ENCODE assay signal across 31 cellular contexts in the genomic region with DNA sequence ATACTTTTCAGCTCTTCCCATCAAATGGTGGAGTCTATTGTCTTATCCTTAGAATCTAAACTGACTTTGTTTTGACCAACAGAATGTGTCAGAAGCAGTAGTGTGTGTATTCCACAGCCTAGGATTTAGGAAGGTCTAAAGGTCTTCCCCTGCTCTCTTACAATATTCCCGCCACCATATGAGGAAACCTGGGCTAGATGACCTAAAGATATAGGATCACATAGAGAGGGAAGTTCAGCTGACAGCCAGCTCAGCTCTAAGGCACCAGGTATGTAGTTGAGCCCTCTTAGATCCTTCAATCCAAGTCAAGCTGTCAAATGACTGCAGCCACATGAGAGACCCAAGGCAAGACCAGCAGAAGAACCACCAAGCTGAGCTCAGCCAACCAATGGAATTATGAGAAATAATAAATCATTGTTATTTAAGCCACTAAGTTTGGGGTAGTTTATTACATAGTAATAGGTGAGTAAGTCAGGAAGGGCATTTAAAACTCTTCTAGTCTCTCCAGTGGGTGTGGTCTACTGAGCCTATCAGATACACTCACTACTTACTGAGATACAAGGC.
"Had no signal": no experiment of that assay in that cellular context is flagged by ENCODE, and none has a peak within 500 bp of the region (broad histone marks: within the 10 kb centered on the region; RNA-seq: fewer than 3 reads in every experiment).

No MANE protein-coding gene starts in this region.

- H3K27me3 ChIP-seq: ovary, spleen, suprapubic skin, testis, transverse colon, upper lobe of left lung, vagina had no signal

- H3K36me3 Mint-ChIP-seq: natural killer cell treated with Interleukin-12 subunit alpha and Interleukin-12 subunit beta and Interleukin-15 and Interleukin-18, amount 100 ng/mL, for 72 hours; stimulated activated memory B cell treated with anti-CD40 and anti-IgM and Interleukin-4, amounts not matched to agents 10 μg/mL and 1 μg/mL and 100 μg/mL, for 72 hours had no signal

- ATAC-seq: naive thymus-derived CD8-positive, alpha-beta T cell; psoas muscle; right cardiac atrium; sciatic nerve; stimulated activated naive CD8-positive, alpha-beta T cell treated with anti-CD3 and anti-CD28 coated beads, Interleukin-15, amount 100 ng/mL, for 72 hours; stimulated activated naive CD8-positive, alpha-beta T cell treated with anti-CD3 and anti-CD28 coated beads, Interleukin-15, Interleukin-2, amounts not matched to agents 100 U/mL and 50 U/mL, for 24 hours had no signal

- H3K4me2 ChIP-seq: smooth muscle cell had no signal

- H3K27ac ChIP-seq: ovary, parathyroid adenoma, psoas muscle, skin epidermis, spleen, suprapubic skin, testis, tibial artery, transverse colon, vagina had no signal

- H2AFZ ChIP-seq: parathyroid adenoma had no signal

- H3K9me3 ChIP-seq: ovary, psoas muscle, suprapubic skin, testis, transverse colon, vagina had no signal

- H3K9ac ChIP-seq: parathyroid adenoma had no signal

- H3K4me3 ChIP-seq: ovary, psoas muscle, skin epidermis, smooth muscle cell, spleen, suprapubic skin, testis, tibial artery, transverse colon, upper lobe of left lung, vagina had no signal

- H3K4me1 ChIP-seq: psoas muscle had no signal

- DNase-seq: naive thymus-derived CD8-positive, alpha-beta T cell; nephron progenitor cell; occipital lobe; ovary; posterior cingulate gyrus; psoas muscle; right cardiac atrium; spleen; stimulated activated CD4-positive, alpha-beta T cell treated with anti-CD3 and anti-CD28 coated beads, Interleukin-12 subunit alpha, Interleukin-12 subunit beta, amount 100 ng/mL, for 4 hours; stimulated activated CD4-positive, alpha-beta T cell treated with anti-CD3 and anti-CD28 coated beads, Interleukin-1b, Interleukin-23, amount 100 ng/mL, for 48 hours; stimulated activated CD4-positive, alpha-beta T cell treated with anti-CD3 and anti-CD28 coated beads, Interleukin-4, amount 100 ng/mL, for 1 hour; stimulated activated CD4-positive, alpha-beta T cell treated with anti-CD3 and anti-CD28 coated beads, Interleukin-4, amount 100 ng/mL, for 4 hours; stimulated activated CD8-positive, alpha-beta memory T cell treated with anti-CD3 and anti-CD28 coated beads, Interleukin-4, amount 100 ng/mL, for 48 hours; stimulated activated naive CD4-positive, alpha-beta T cell; stimulated activated naive CD8-positive, alpha-beta T cell treated with anti-CD3 and anti-CD28 coated beads, Interleukin-15, amount 100 ng/mL, for 72 hours; stimulated activated naive CD8-positive, alpha-beta T cell treated with anti-CD3 and anti-CD28 coated beads, Interleukin-15, Interleukin-2, amounts not matched to agents 100 U/mL and 50 U/mL, for 24 hours; substantia nigra; testis; tibial artery; transverse colon; upper lobe of left lung had no signal

- H3K9me3 Mint-ChIP-seq: natural killer cell treated with Interleukin-12 subunit alpha and Interleukin-12 subunit beta and Interleukin-15 and Interleukin-18, amount 100 ng/mL, for 72 hours had no signal

- FAIRE-seq: urothelium cell line had no signal

- H3K36me3 ChIP-seq: ovary, spleen, suprapubic skin, tibial artery, transverse colon, upper lobe of left lung, vagina had no signal

- H3K4me3 Mint-ChIP-seq: naive thymus-derived CD8-positive, alpha-beta T cell; natural killer cell treated with Interleukin-12 subunit alpha and Interleukin-12 subunit beta and Interleukin-15 and Interleukin-18, amount 100 ng/mL, for 72 hours; nephron progenitor cell; neural crest cell; stimulated activated memory B cell treated with anti-CD40 and anti-IgM and Interleukin-4, amounts not matched to agents 10 μg/mL and 1 μg/mL and 100 μg/mL, for 72 hours; stimulated activated naive CD8-positive, alpha-beta T cell treated with anti-CD3 and anti-CD28 coated beads, Interleukin-15, amount 100 ng/mL, for 72 hours had no signal

- H3K27ac Mint-ChIP-seq: naive thymus-derived CD8-positive, alpha-beta T cell; natural killer cell treated with Interleukin-12 subunit alpha and Interleukin-12 subunit beta and Interleukin-15 and Interleukin-18, amount 100 ng/mL, for 72 hours; nephron progenitor cell; stimulated activated memory B cell treated with anti-CD40 and anti-IgM and Interleukin-4, amounts not matched to agents 10 μg/mL and 1 μg/mL and 100 μg/mL, for 72 hours; stimulated activated naive CD8-positive, alpha-beta T cell treated with anti-CD3 and anti-CD28 coated beads, Interleukin-15, amount 100 ng/mL, for 72 hours had no signal

- H3K79me2 ChIP-seq: parathyroid adenoma had no signal
